20 cellular contexts compared by ENCODE assay signal in genomic region chr12:124501827-124502226, GRCh38.
DNase-seq lines count a peak whose midpoint lies in the region; ATAC-seq, FAIRE-seq and TF ChIP-seq lines count a peak whose summit lies in the region.
"Had no signal": no experiment of that assay in that cellular context is flagged by ENCODE, and none has a peak within 500 bp of the region (broad histone marks: within the 10 kb centered on the region; RNA-seq: fewer than 3 reads in every experiment).

No MANE protein-coding gene starts in this region.

- peak overlapping the region; percentile 94 for H3K27ac Mint-ChIP-seq in progenitor cell of endocrine pancreas
- H3K27ac Mint-ChIP-seq: natural killer cell treated with Interleukin-12 subunit alpha and Interleukin-12 subunit beta and Interleukin-15 and Interleukin-18, amount 100 ng/mL, for 72 hours had no signal

- H3K79me1 ChIP-seq in H1 (ENCODE audit: low read depth, low read length): peaks cover 55% of the 10 kb centered on the region

- H3K23me2 ChIP-seq in H1 (ENCODE audit: low read depth, low read length): peaks cover 4% of the 10 kb centered on the region

- H4K20me1 ChIP-seq in DND-41 (ENCODE audit: insufficient read depth, low read length): peaks cover 98% of the 10 kb centered on the region
- peaks cover 31 to 45% of the 10 kb centered on the region in 2 experiments for H4K20me1 ChIP-seq in H1 (replicated peaks in 1 of 2; ENCODE audit: control insufficient read depth in 1 of 2, insufficient read depth in 2 of 2, low read length in 2 of 2)
- H4K20me1 ChIP-seq in mammary epithelial cell (ENCODE audit: insufficient read depth, low read length): no peaks in the 10 kb centered on the region

- H2AFZ ChIP-seq in DND-41 (ENCODE audit: low read depth, low read length) (no peak overlapping the region), H1 (ENCODE audit: low read length) (no peak overlapping the region), mammary epithelial cell (ENCODE audit: low read depth, low read length) (no peak overlapping the region)

- 0 out of 2 replicates have a peak overlapping the region, but pooled peaks have one; percentile 52 for H3K18ac ChIP-seq in H1 (ENCODE audit: extremely low read depth, low read length)

- H2BK120ac ChIP-seq in H1 (replicated peaks; ENCODE audit: low read depth, low read length): no peak overlapping the region

- H2BK12ac ChIP-seq in H1 (ENCODE audit: low read depth, low read length): peak overlapping the region; percentile 96

- H2AK5ac ChIP-seq in H1 (ENCODE audit: low read depth, low read length): peak overlapping the region; percentile 47

- H3K27me3 Mint-ChIP-seq in progenitor cell of endocrine pancreas: no peaks in the 10 kb centered on the region
- H3K27me3 Mint-ChIP-seq: natural killer cell treated with Interleukin-12 subunit alpha and Interleukin-12 subunit beta and Interleukin-15 and Interleukin-18, amount 100 ng/mL, for 72 hours had no signal

- CTCF ChIA-PET in RWPE1 (lab: Yijun Ruan, JAX) (interaction anchor here (0.6 kb wide), 2 partner anchors 160 to 341 kb away, joined by 3 read pairs; no protein-coding TSS in a partner anchor), H1 (lab: Charles Lee; ENCODE audit: partially characterized antibody) (interaction anchor here (0.9 to 4.4 kb wide), 5 partner anchors 12 to 262 kb away, joined by 3 to 17 read pairs (median 3); partner anchors contain the start of gene NCOR2), mammary epithelial cell (lab: Charles Lee; ENCODE audit: low non-redundant PET) (no interaction called here)

- intact Hi-C loops in mammary epithelial cell (cut with micrococcal nuclease): no loop called here

- no peak overlapping the region for H3K4me3 ChIP-seq in DND-41 (ENCODE audit: low read depth in 1 of 2, low read length in 2 of 2)
- no peak overlapping the region for H3K4me3 ChIP-seq in H1 (ENCODE audit: extremely low read depth in 1 of 4, insufficient read depth in 2 of 4, low read depth in 3 of 4, low read length in 4 of 4)
- no peak overlapping the region for H3K4me3 ChIP-seq in mammary epithelial cell (replicated peaks in 1 of 3; ENCODE audit: insufficient read depth in 1 of 3, low read depth in 2 of 3, low read length in 3 of 3)
- H3K4me3 ChIP-seq: right atrium auricular region, SJSA1 had no signal

- H3K9me3 Mint-ChIP-seq in progenitor cell of endocrine pancreas (ENCODE audit: low read depth): no peaks in the 10 kb centered on the region
- H3K9me3 Mint-ChIP-seq: natural killer cell treated with Interleukin-12 subunit alpha and Interleukin-12 subunit beta and Interleukin-15 and Interleukin-18, amount 100 ng/mL, for 72 hours had no signal

- no peaks in the 10 kb centered on the region for H3K9me3 ChIP-seq in DND-41 (ENCODE audit: insufficient read depth, low read length, severe bottlenecking)
- no peaks in the 10 kb centered on the region for H3K9me3 ChIP-seq in H1 (ENCODE audit: insufficient read depth in 2 of 2, low read depth in 1 of 2, low read length in 1 of 2)
- no peaks in the 10 kb centered on the region for H3K9me3 ChIP-seq in mammary epithelial cell (replicated peaks; ENCODE audit: insufficient read depth, low read length)
- H3K9me3 ChIP-seq: right atrium auricular region, SJSA1 had no signal

- H3K23ac ChIP-seq in H1 (ENCODE audit: insufficient read length): no peak overlapping the region

- H2BK5ac ChIP-seq in H1 (ENCODE audit: low read depth, low read length): no peak overlapping the region

- WGBS in H1 (ENCODE audit: extremely low coverage in 1 of 2, insufficient coverage in 1 of 2, insufficient read length in 1 of 2, insufficient replicate concordance in 2 of 2, low coverage in 1 of 2, low lambda C conversion rate in 2 of 2, missing lambda C conversion rate in 1 of 2), 2 experiments: 79% methylated on average over 15 of the region's 16 CpGs; no CpG with 5 or more reads in 1 of the 2 experiments
- 71% methylated on average over 13 of the region's 16 CpGs for WGBS in mammary epithelial cell (ENCODE audit: low coverage, missing lambda C conversion rate)

- no peak for TF ChIP-seq EP300 in H1 (IDR thresholded peaks at IDR 0.05; ENCODE audit: borderline replicate concordance in 1 of 2, low read depth in 2 of 2, low read length in 2 of 2)

- FAIRE-seq in H1 (lab: Jason Lieb, UNC) (no peak), GM12892 (lab: Jason Lieb, UNC) (no peak)
- FAIRE-seq: H54 had no signal

- H3K4me3 Mint-ChIP-seq in progenitor cell of endocrine pancreas (ENCODE audit: low read depth): no peak overlapping the region
- H3K4me3 Mint-ChIP-seq: natural killer cell treated with Interleukin-12 subunit alpha and Interleukin-12 subunit beta and Interleukin-15 and Interleukin-18, amount 100 ng/mL, for 72 hours had no signal

- DNase-seq in DND-41 (no peak), RWPE1 (ENCODE audit: low spot score) (no peak), H1 (ENCODE audit: low read depth in 1 of 2, low spot score in 2 of 2) (no peak), progenitor cell of endocrine pancreas (ENCODE audit: low spot score, unreplicated experiment) (no peak), GM12892 (ENCODE audit: insufficient read length) (no peak), SHP77 (lab: John Stamatoyannopoulos, UW) (no peak), mammary epithelial cell (no peak)
- DNase-seq: activated CD4-positive, alpha-beta T cell treated with anti-CD3 and anti-CD28 coated beads for 4 hours; activated CD8-positive, alpha-beta memory T cell treated with anti-CD3 and anti-CD28 coated beads, Interleukin-2, amount 50 U/mL, for 48 hours; activated naive CD4-positive, alpha-beta T cell treated with Interleukin-2 at 50 U/mL for 16 hours; brain microvascular endothelial cell; effector CD8-positive, alpha-beta T cell; GDM1; NCI-H226; T-helper 9 cell had no signal

- H3K27me3 ChIP-seq in DND-41 (ENCODE audit: insufficient read depth, low read length, poor library complexity) (no peaks in the 10 kb centered on the region), H1 (replicated peaks in 1 of 4; ENCODE audit: control insufficient read depth in 3 of 4, extremely low read depth in 1 of 4, insufficient read depth in 3 of 4, low read length in 3 of 4) (no peaks in the 10 kb centered on the region), mammary epithelial cell (ENCODE audit: insufficient read depth, low read length) (no peaks in the 10 kb centered on the region)
- H3K27me3 ChIP-seq: brain microvascular endothelial cell, right atrium auricular region, SJSA1 had no signal

- H3K27ac ChIP-seq in DND-41 (ENCODE audit: low read length) (0 out of 2 replicates have a peak overlapping the region, but pooled peaks have one; percentile 8), RWPE1 (peak overlapping the region; percentile 84), H1 (ENCODE audit: low read depth, low read length) (no peak overlapping the region), mammary epithelial cell (ENCODE audit: insufficient read depth, low read depth, low read length) (no peak overlapping the region)
- H3K27ac ChIP-seq: brain microvascular endothelial cell, SJSA1 had no signal

- TF ChIP-seq RAD21 in H1 (IDR thresholded peaks at IDR 0.05 in 1 of 2, conservative IDR thresholded peaks at IDR 0.05 in 1 of 2; ENCODE audit: low read depth in 2 of 2, low read length in 2 of 2): no peak

- no peak overlapping the region for H3K9ac ChIP-seq in DND-41 (ENCODE audit: low read depth, low read length)
- H3K9ac ChIP-seq in H1 (replicated peaks in 1 of 4; ENCODE audit: extremely low read depth in 1 of 4, low read depth in 3 of 4, low read length in 3 of 4): no peak overlapping the region
- H3K9ac ChIP-seq in mammary epithelial cell (ENCODE audit: insufficient read depth, low read length): no peak overlapping the region

- H3K4me2 ChIP-seq in DND-41 (ENCODE audit: insufficient read depth, low read length) (no peak overlapping the region), H1 (ENCODE audit: insufficient read depth in 1 of 2, low read depth in 2 of 2, low read length in 2 of 2) (no peak overlapping the region), mammary epithelial cell (ENCODE audit: insufficient read depth, low read depth, low read length) (no peak overlapping the region)

- no TSS peak for BruUV-seq in mammary epithelial cell (replicated peaks; lab: Mats Ljungman, UMichigan)

- TF ChIP-seq POLR2A in H1 (IDR thresholded peaks at IDR 0.05; ENCODE audit: control extremely low read depth in 1 of 2, low read depth in 2 of 2, low read length in 2 of 2) (no peak), GM12892 (IDR thresholded peaks at IDR 0.05; ENCODE audit: low read depth, low read length) (no peak)

- H3K36me3 Mint-ChIP-seq in progenitor cell of endocrine pancreas (ENCODE audit: insufficient read depth): peaks cover 5% of the 10 kb centered on the region
- H3K36me3 Mint-ChIP-seq: natural killer cell treated with Interleukin-12 subunit alpha and Interleukin-12 subunit beta and Interleukin-15 and Interleukin-18, amount 100 ng/mL, for 72 hours had no signal

- no peak overlapping the region for H2BK15ac ChIP-seq in H1 (ENCODE audit: low read length)

- H3K4me1 Mint-ChIP-seq in progenitor cell of endocrine pancreas (ENCODE audit: low read depth): peaks cover 48% of the 10 kb centered on the region

- H2BK20ac ChIP-seq in H1 (ENCODE audit: low read length): no peak overlapping the region

- no peak overlapping the region for H4K5ac ChIP-seq in H1 (ENCODE audit: insufficient read length, low read depth, low read length)

- in situ Hi-C loops in mammary epithelial cell (cut with MboI; ENCODE audit: low sequenced_read_pairs in 2 of 2): no loop called here

- no peak overlapping the region; the same call in 1 of the 2 replicates for H4K8ac ChIP-seq in H1 (ENCODE audit: extremely low read depth, insufficient read depth, low read length)

- TF ChIP-seq CTCF in DND-41 (IDR thresholded peaks at IDR 0.05; ENCODE audit: borderline replicate concordance, extremely low read depth, low read length, poor library complexity, severe bottlenecking) (no peak), RWPE1 (conservative IDR thresholded peaks at IDR 0.05; ENCODE audit: low read depth) (no peak), H1 (IDR thresholded peaks at IDR 0.05; ENCODE audit: control extremely low read depth in 1 of 3, insufficient read depth in 1 of 3, low read depth in 1 of 3, low read length in 3 of 3) (no peak), progenitor cell of endocrine pancreas (IDR thresholded peaks at IDR 0.05; ENCODE audit: unreplicated experiment) (no peak), mammary epithelial cell (conservative IDR thresholded peaks at IDR 0.05 in 1 of 2, IDR thresholded peaks at IDR 0.05 in 1 of 2; ENCODE audit: extremely low read depth in 1 of 2, insufficient read depth in 1 of 2, low read depth in 1 of 2, low read length in 2 of 2) (no peak)

- no peak overlapping the region for H3K14ac ChIP-seq in H1 (ENCODE audit: insufficient read length)

- POLR2A ChIA-PET in RWPE1 (lab: Yijun Ruan, JAX; ENCODE audit: low non-redundant PET): no interaction called here
- POLR2A ChIA-PET in H1 (lab: Charles Lee; ENCODE audit: partially characterized antibody): interaction anchor here (0.7 to 3.7 kb wide), 2 partner anchors 12 to 53 kb away, joined by 3 to 32 read pairs; no protein-coding TSS in a partner anchor

- H3K36me3 ChIP-seq in DND-41 (ENCODE audit: insufficient read depth, low read length): 0 out of 2 replicates have a peak, but pooled peaks cover 7% of the 10 kb centered on the region
- no peaks in the 10 kb centered on the region for H3K36me3 ChIP-seq in H1 (ENCODE audit: control insufficient read depth in 2 of 4, insufficient read depth in 4 of 4, low read length in 3 of 4)
- H3K36me3 ChIP-seq in mammary epithelial cell (ENCODE audit: insufficient read depth, low read length): no peaks in the 10 kb centered on the region
- H3K36me3 ChIP-seq: brain microvascular endothelial cell, right atrium auricular region had no signal

- no peak overlapping the region for H3K4ac ChIP-seq in H1 (replicated peaks; ENCODE audit: insufficient read length, low read depth, low read length)

- H3K79me2 ChIP-seq in DND-41 (ENCODE audit: insufficient read depth, low read length) (peaks cover 100% of the 10 kb centered on the region), H1 (ENCODE audit: control insufficient read depth in 1 of 2, insufficient read depth in 2 of 2, low read length in 2 of 2) (peaks cover 10 to 97% of the 10 kb centered on the region in 2 experiments), mammary epithelial cell (ENCODE audit: insufficient read depth, low read length) (peaks cover 100% of the 10 kb centered on the region)

- no peak for ATAC-seq in DND-41 (ENCODE audit: insufficient read depth, low read depth)
- ATAC-seq in HG03135 (IDR thresholded peaks at IDR 0.05; ENCODE audit: unreplicated experiment): no peak
- ATAC-seq: natural killer cell treated with Interleukin-12 subunit alpha and Interleukin-12 subunit beta and Interleukin-15 and Interleukin-18, amount 100 ng/mL, for 72 hours had no signal

- H3K4me1 ChIP-seq in DND-41 (ENCODE audit: insufficient read depth, low read length): no peaks in the 10 kb centered on the region
- H3K4me1 ChIP-seq in H1 (replicated peaks in 1 of 4; ENCODE audit: control insufficient read depth in 3 of 4, insufficient read depth in 4 of 4, low read length in 3 of 4): peaks cover 7 to 68% (median 47%) of the 10 kb centered on the region in 4 experiments
- H3K4me1 ChIP-seq in mammary epithelial cell (ENCODE audit: insufficient read depth, low read length): peaks cover 62% of the 10 kb centered on the region

- H3K56ac ChIP-seq in H1 (replicated peaks; ENCODE audit: insufficient read length, low read depth, low read length): no peak overlapping the region

- dilution Hi-C loops in mammary epithelial cell (cut with HindIII; ENCODE audit: low sequenced_read_pairs): no loop called here

- no peak overlapping the region for H4K91ac ChIP-seq in H1 (replicated peaks; ENCODE audit: insufficient read length, low read length)

Comparison
In these comparisons a context has a peak if more than half of its experiments do, and no peak if none do; other contexts are left out.
1. H3K27ac ChIP-seq: peak in DND-41 (single experiment) and RWPE1 (single experiment); none in H1 (single experiment) and mammary epithelial cell (single experiment).